17 cellular contexts compared by ENCODE assay signal in the genomic region with DNA sequence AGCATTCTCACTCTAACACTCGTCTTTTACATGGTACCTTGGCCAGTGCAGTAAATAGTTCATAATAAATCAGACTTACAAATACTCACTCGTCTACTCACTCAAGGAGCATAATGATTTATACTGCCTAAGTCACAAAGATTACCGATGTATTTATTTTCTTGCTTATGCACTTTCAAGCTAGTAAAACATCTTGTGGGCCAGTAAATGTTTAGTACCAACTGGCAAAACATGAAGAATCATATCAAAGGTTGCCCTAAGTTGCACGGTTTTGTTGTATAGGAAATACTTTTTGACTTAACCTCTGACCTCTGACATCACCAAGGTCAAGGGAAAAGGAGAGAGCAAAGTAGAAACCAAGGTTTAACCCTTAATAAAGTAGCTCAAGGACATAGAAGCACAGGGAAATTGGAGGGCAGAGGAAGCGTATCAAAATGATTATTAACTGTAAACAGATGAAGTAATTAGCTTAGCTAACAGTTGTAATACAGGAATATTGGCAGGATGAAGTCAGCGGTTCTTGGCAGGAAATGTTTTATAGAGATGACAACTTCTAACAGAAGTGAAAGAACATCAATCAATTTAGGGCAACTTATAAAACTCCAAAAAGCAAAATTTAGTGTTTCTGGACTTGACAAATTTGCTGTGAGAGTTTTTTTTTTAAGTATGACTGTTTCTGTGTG.
A peak's percentile ranks its signal among the peaks of the same experiment; 100 is the strongest.
DNase-seq lines count a peak whose midpoint lies in the region; ATAC-seq, FAIRE-seq and TF ChIP-seq lines count a peak whose summit lies in the region.
"Had no signal": no experiment of that assay in that cellular context is flagged by ENCODE, and none has a peak within 500 bp of the region (broad histone marks: within the 10 kb centered on the region; RNA-seq: fewer than 3 reads in every experiment).

No MANE protein-coding gene starts in this region.

- H3K79me2 ChIP-seq in GM12878 (ENCODE audit: control insufficient read depth, insufficient read depth, low read length) (no peaks in the 10 kb centered on the region), hepatocyte (peaks cover 3% of the 10 kb centered on the region)

- TF ChIP-seq EP300 in Ishikawa (IDR thresholded peaks at IDR 0.05; ENCODE audit: borderline replicate concordance) (no peak), GM12878 (IDR thresholded peaks at IDR 0.05; ENCODE audit: borderline replicate concordance in 1 of 2, control insufficient read depth in 1 of 2, low read depth in 2 of 2, low read length in 2 of 2) (no peak)

- peak overlapping the region; percentile 48 for H3K27ac Mint-ChIP-seq in type B pancreatic cell
- H3K27ac Mint-ChIP-seq: activated CD4-positive, alpha-beta T cell treated with anti-CD3 and anti-CD28 coated beads, Interleukin-2, amount 10 ng/mL, durations not matched to agents 24 days and 14 days; activated naive CD4-positive, alpha-beta T cell treated with anti-CD3 and anti-CD28 coated beads, Interleukin-2, amount 50 U/mL, for 72 hours; CD14-positive monocyte had no signal

- TF ChIP-seq RAD21 in Ishikawa (IDR thresholded peaks at IDR 0.05; ENCODE audit: low read depth) (no peak), GM12878 (IDR thresholded peaks at IDR 0.05; ENCODE audit: insufficient read depth, low read depth, low read length) (no peak)

- H3K4me1 Mint-ChIP-seq in type B pancreatic cell (ENCODE audit: unreplicated experiment) = peaks cover 68% of the 10 kb centered on the region

- no peak for TF ChIP-seq CTCF in GM12878 (IDR thresholded peaks at IDR 0.05 in 2 of 3, conservative IDR thresholded peaks at IDR 0.05 in 1 of 3; ENCODE audit: control insufficient read depth in 2 of 3, extremely low read depth in 1 of 3, insufficient read depth in 1 of 3, low read depth in 3 of 3, low read length in 3 of 3)
- TF ChIP-seq CTCF in hepatocyte (IDR thresholded peaks at IDR 0.05; ENCODE audit: poor library complexity) = no peak
- TF ChIP-seq CTCF in type B pancreatic cell (conservative IDR thresholded peaks at IDR 0.05) = no peak

- H3K36me3 ChIP-seq in GM12878 (ENCODE audit: control insufficient read depth in 2 of 2, insufficient read depth in 2 of 2, low read length in 1 of 2) (no peaks in the 10 kb centered on the region), hepatocyte (replicated peaks; ENCODE audit: insufficient read depth, low read depth) (no peaks in the 10 kb centered on the region)
- H3K36me3 ChIP-seq: stomach, uterus had no signal

- CTCF ChIA-PET in GM12878 (lab: Yijun Ruan, JAX) = interaction anchor here (0.7 to 1.7 kb wide), 5 partner anchors 12 to 486 kb away, joined by 3 to 4 read pairs (median 3); no protein-coding TSS in a partner anchor

- H3K27ac ChIP-seq in GM12878 (ENCODE audit: control insufficient read depth, insufficient read depth) (no peak overlapping the region), hepatocyte (peak overlapping the region; percentile 69)
- H3K27ac ChIP-seq: stomach, uterus had no signal

- no peak overlapping the region for H3K4me2 ChIP-seq in GM12878 (ENCODE audit: control insufficient read depth, insufficient read depth)
- peak overlapping the region; percentile 24 for H3K4me2 ChIP-seq in hepatocyte

- H3K9me3 ChIP-seq in GM12878 (replicated peaks; ENCODE audit: control insufficient read depth, insufficient read depth, low read length) (no peaks in the 10 kb centered on the region), hepatocyte (ENCODE audit: low read depth) (no peaks in the 10 kb centered on the region)
- H3K9me3 ChIP-seq: stomach, uterus had no signal

- SMC1A ChIA-PET in GM12878 (lab: Charles Lee; ENCODE audit: uncharacterized antibody, unreplicated experiment) = interaction anchor here (0.7 to 1.9 kb wide), 6 partner anchors 9 to 50 kb away, joined by 3 to 7 read pairs (median 4); no protein-coding TSS in a partner anchor

- DNase-seq in GM12878 (ENCODE audit: low read depth, low spot score) = no peak
- DNase-seq in hepatocyte (ENCODE audit: low spot score) = no peak
- no peak for DNase-seq in type B pancreatic cell (ENCODE audit: extremely low spot score, unreplicated experiment)
- DNase-seq in NCI-H1436 (lab: John Stamatoyannopoulos, UW) = no peak
- DNase-seq in CD1c-positive myeloid dendritic cell (ENCODE audit: extremely low spot score) = no peak
- DNase-seq: activated CD4-positive, alpha-beta T cell treated with anti-CD3 and anti-CD28 coated beads, Interleukin-2, amount 10 ng/mL, durations not matched to agents 24 days and 14 days; caudate nucleus; NCI-H1092; NCI-H2171; SHP77; stimulated activated CD4-positive, alpha-beta T cell treated with anti-CD3 and anti-CD28 coated beads, Interleukin-15, amount 100 ng/mL, for 24 hours; stomach; uterus had no signal

- FAIRE-seq in GM12878 (lab: Jason Lieb, UNC) = no peak

- H3K4me3 Mint-ChIP-seq in type B pancreatic cell = peak overlapping the region; percentile 66
- H3K4me3 Mint-ChIP-seq: activated CD4-positive, alpha-beta T cell treated with anti-CD3 and anti-CD28 coated beads, Interleukin-2, amount 10 ng/mL, durations not matched to agents 24 days and 14 days; CD14-positive monocyte had no signal

- H4K20me1 ChIP-seq in GM12878 (ENCODE audit: control insufficient read depth, insufficient read depth) (no peaks in the 10 kb centered on the region), hepatocyte (ENCODE audit: insufficient read depth, poor library complexity, severe bottlenecking) (no peaks in the 10 kb centered on the region)

- in situ Hi-C loops in GM12878 (cut with MboI) = no loop called here

- WGBS in GM12878 (ENCODE audit: insufficient coverage, insufficient replicate concordance, low lambda C conversion rate, missing lambda C conversion rate) = 19% methylated on average over 6 of the region's 6 CpGs
- 49% methylated on average over 6 of the region's 6 CpGs for WGBS in hepatocyte (ENCODE audit: low lambda C conversion rate, missing lambda C conversion rate)

- TF ChIP-seq POLR2A in GM12878 (IDR thresholded peaks at IDR 0.05; ENCODE audit: low read depth, low read length) = no peak

- H3K4me3 ChIP-seq in GM12878 (no peak overlapping the region), hepatocyte (no peak overlapping the region)
- H3K4me3 ChIP-seq: stomach, uterus had no signal

- no peaks in the 10 kb centered on the region for H3K9me3 Mint-ChIP-seq in type B pancreatic cell
- H3K9me3 Mint-ChIP-seq: activated CD4-positive, alpha-beta T cell treated with anti-CD3 and anti-CD28 coated beads, Interleukin-2, amount 10 ng/mL, durations not matched to agents 24 days and 14 days; activated naive CD4-positive, alpha-beta T cell treated with anti-CD3 and anti-CD28 coated beads, Interleukin-2, amount 50 U/mL, for 72 hours had no signal

- POLR2A ChIA-PET in GM12878 (lab: Charles Lee) = interaction anchor here (1.4 kb wide), 1 partner anchor 9 kb away, joined by 5 read pairs; no protein-coding TSS in a partner anchor

- H3K4me1 ChIP-seq in GM12878 (ENCODE audit: control insufficient read depth, insufficient read depth, low read length) = peaks cover 4% of the 10 kb centered on the region
- H3K4me1 ChIP-seq in hepatocyte (ENCODE audit: insufficient read depth) = peaks cover 32% of the 10 kb centered on the region
- H3K4me1 ChIP-seq: stomach, uterus had no signal

- H3K9ac ChIP-seq in GM12878 (ENCODE audit: control insufficient read depth, insufficient read depth, low read length) = no peak overlapping the region

- no peak for ATAC-seq in GM12878
- no peak for ATAC-seq in GM18873 (IDR thresholded peaks at IDR 0.05; ENCODE audit: low FRiP score, unreplicated experiment)
- ATAC-seq: activated naive CD4-positive, alpha-beta T cell treated with anti-CD3 and anti-CD28 coated beads, Interleukin-2, amount 50 U/mL, for 72 hours had no signal

- BruUV-seq in GM12878 (replicated peaks; lab: Mats Ljungman, UMichigan) = no TSS peak

- H3K27me3 ChIP-seq in GM12878 (replicated peaks in 1 of 2; ENCODE audit: control insufficient read depth in 2 of 2, insufficient read depth in 2 of 2, low read length in 1 of 2) = no peaks in the 10 kb centered on the region
- no peaks in the 10 kb centered on the region for H3K27me3 ChIP-seq in hepatocyte
- H3K27me3 ChIP-seq: stomach, uterus had no signal

- no peaks in the 10 kb centered on the region for H3K9me2 ChIP-seq in hepatocyte (replicated peaks; ENCODE audit: insufficient read depth)

- H2AFZ ChIP-seq in GM12878 (ENCODE audit: control insufficient read depth, low read depth, low read length) (peak overlapping the region; percentile 54), hepatocyte (no peak overlapping the region)

- no peaks in the 10 kb centered on the region for H3K27me3 Mint-ChIP-seq in type B pancreatic cell

- H3K36me3 Mint-ChIP-seq in type B pancreatic cell = peaks cover 29% of the 10 kb centered on the region
- H3K36me3 Mint-ChIP-seq: activated naive CD4-positive, alpha-beta T cell treated with anti-CD3 and anti-CD28 coated beads, Interleukin-2, amount 50 U/mL, for 72 hours; CD14-positive monocyte had no signal

- RAD21 ChIA-PET in GM12878 (lab: Charles Lee; ENCODE audit: unreplicated experiment) = interaction anchor here (0.9 to 1.5 kb wide), 2 partner anchors 26 to 353 kb away, joined by 3 to 5 read pairs; no protein-coding TSS in a partner anchor

- intact Hi-C loops in GM12878 (cut with micrococcal nuclease; ENCODE audit: unreplicated experiment) = loop anchor here (10.0 kb wide), 1 partner anchor 271 kb away; no protein-coding TSS in a partner anchor

TF ChIP-seq in Ishikawa, 13 proteins besides CTCF, POLR2A, EP300 and RAD21 (continues in another document):
- no peak for TF ChIP-seq EGR1 (IDR thresholded peaks at IDR 0.05)
- no peak for TF ChIP-seq FOXM1 (IDR thresholded peaks at IDR 0.05; ENCODE audit: borderline replicate concordance, low read depth)
- TF ChIP-seq, protein P1, sequence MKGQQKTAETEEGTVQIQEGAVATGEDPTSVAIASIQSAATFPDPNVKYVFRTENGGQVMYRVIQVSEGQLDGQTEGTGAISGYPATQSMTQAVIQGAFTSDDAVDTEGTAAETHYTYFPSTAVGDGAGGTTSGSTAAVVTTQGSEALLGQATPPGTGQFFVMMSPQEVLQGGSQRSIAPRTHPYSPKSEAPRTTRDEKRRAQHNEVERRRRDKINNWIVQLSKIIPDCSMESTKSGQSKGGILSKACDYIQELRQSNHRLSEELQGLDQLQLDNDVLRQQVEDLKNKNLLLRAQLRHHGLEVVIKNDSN (IDR thresholded peaks at IDR 0.05) = no peak

TF ChIP-seq in GM12878, 131 proteins besides CTCF, POLR2A, EP300 and RAD21:
- TF ChIP-seq CBX3 (IDR thresholded peaks at IDR 0.05; ENCODE audit: borderline replicate concordance, low read depth) (no peak), NR2F1 (conservative IDR thresholded peaks at IDR 0.05) (peak; percentile 76), NR2C1 (IDR thresholded peaks at IDR 0.05) (peak; percentile 84)
